In the genomic region with DNA sequence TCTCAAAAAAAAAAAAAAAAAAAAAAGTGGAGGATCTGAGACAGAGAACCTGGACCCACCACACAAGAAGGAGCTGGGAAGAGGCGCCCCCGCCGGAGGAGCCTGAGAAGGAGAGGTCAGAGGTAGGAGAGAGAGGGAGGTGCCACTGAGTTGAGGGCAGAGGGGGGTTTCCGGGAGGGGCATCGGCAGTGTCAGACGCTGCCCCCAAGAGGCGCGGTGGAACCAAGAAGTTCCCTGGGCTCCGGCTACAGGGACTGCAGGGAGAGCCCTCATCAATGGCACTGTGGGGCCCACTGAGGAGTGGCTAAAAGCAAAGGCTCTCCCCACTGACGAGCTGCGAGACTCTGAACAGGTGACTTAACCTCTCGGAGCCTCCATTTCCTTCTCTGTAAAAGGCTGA, we compare ENCODE assay signal across 13 cellular contexts. TPM values are rescaled to one million over a fixed set of nuclear protein-coding genes. Genes with fewer than 3 reads are reported as not detected.
DNase-seq lines count a peak whose midpoint lies in the region; ATAC-seq and TF ChIP-seq lines count a peak whose summit lies in the region.
"Had no signal": no experiment of that assay in that cellular context is flagged by ENCODE, and none has a peak within 500 bp of the region (broad histone marks: within the 10 kb centered on the region; RNA-seq: fewer than 3 reads in every experiment).

No MANE protein-coding gene starts in this region.

- peak overlapping the region; percentile 74 for H3K4me3 Mint-ChIP-seq in activated T-cell treated with anti-CD3 and anti-CD28 coated beads, Interleukin-2, amount 50 U/mL, for 4 hours

- H3K9ac ChIP-seq in colonic mucosa (ENCODE audit: low read depth in 2 of 2, low read length in 2 of 2): no peak overlapping the region

- H3K4me1 Mint-ChIP-seq in activated T-cell treated with anti-CD3 and anti-CD28 coated beads, Interleukin-2, amount 50 U/mL, for 4 hours (ENCODE audit: low read depth): peaks cover 13% of the 10 kb centered on the region

- H3K36me3 ChIP-seq in A673 (ENCODE audit: insufficient read depth, low read length, poor library complexity, severe bottlenecking) (no peaks in the 10 kb centered on the region), colonic mucosa (no peaks in the 10 kb centered on the region), aorta (ENCODE audit: control insufficient read depth in 1 of 2, insufficient read depth in 2 of 2, low read length in 1 of 2) (no peaks in the 10 kb centered on the region)
- H3K36me3 ChIP-seq: SJCRH30 had no signal

- no peak overlapping the region for H3K4me3 ChIP-seq in A673 (ENCODE audit: low read depth, low read length, poor library complexity, severe bottlenecking)
- H3K4me3 ChIP-seq in mononuclear cell (ENCODE audit: low read length): peak overlapping the region; percentile 22
- H3K4me3 ChIP-seq in colonic mucosa: no peak overlapping the region
- H3K4me3 ChIP-seq in aorta (ENCODE audit: low read length in 2 of 2): no peak overlapping the region
- H3K4me3 ChIP-seq: SJCRH30 had no signal

- POLR2A ChIA-PET in A673 (lab: Charles Lee; ENCODE audit: low non-redundant PET): no interaction called here

- ATAC-seq in activated T-cell treated with anti-CD3 and anti-CD28 coated beads, Interleukin-2, amount 50 U/mL, for 4 hours: peak; percentile 53 to 67
- no peak for ATAC-seq in GM19035 (IDR thresholded peaks at IDR 0.05; ENCODE audit: unreplicated experiment)
- no peak for ATAC-seq in aorta (ENCODE audit: low FRiP score)

- H3K36me3 Mint-ChIP-seq in activated T-cell treated with anti-CD3 and anti-CD28 coated beads, Interleukin-2, amount 50 U/mL, for 4 hours (ENCODE audit: insufficient read depth): no peaks in the 10 kb centered on the region

- H3K27me3 ChIP-seq in A673 (replicated peaks; ENCODE audit: insufficient read depth, low read depth, low read length, poor library complexity): no peaks in the 10 kb centered on the region
- H3K27me3 ChIP-seq in mononuclear cell (ENCODE audit: insufficient read depth, low read length): no peaks in the 10 kb centered on the region
- H3K27me3 ChIP-seq in colonic mucosa: no peaks in the 10 kb centered on the region
- H3K27me3 ChIP-seq in aorta (ENCODE audit: control insufficient read depth in 1 of 2, insufficient read depth in 2 of 2, low read length in 1 of 2): no peaks in the 10 kb centered on the region
- H3K27me3 ChIP-seq: SJCRH30 had no signal

- CTCF ChIA-PET in A673 (lab: Charles Lee): interaction anchor here (0.7 kb wide), 1 partner anchor 337 kb away, joined by 7 read pairs; no protein-coding TSS in a partner anchor

- H3K9me3 ChIP-seq in A673 (ENCODE audit: low read depth, low read length, poor library complexity, severe bottlenecking): no peaks in the 10 kb centered on the region
- no peaks in the 10 kb centered on the region for H3K9me3 ChIP-seq in mononuclear cell (ENCODE audit: low read depth, low read length)
- H3K9me3 ChIP-seq in colonic mucosa: no peaks in the 10 kb centered on the region
- no peaks in the 10 kb centered on the region for H3K9me3 ChIP-seq in aorta (ENCODE audit: control insufficient read depth, low read length)
- H3K9me3 ChIP-seq: SJCRH30 had no signal

- DNase-seq in A673 (ENCODE audit: low spot score) (peak; percentile 16), NCI-H1930 (lab: John Stamatoyannopoulos, UW) (peak; percentile 22 to 47), colonic mucosa (no peak), amniotic stem cell (lab: John Stamatoyannopoulos, UW) (no peak), aorta (no peak)
- peak; percentile 45 for DNase-seq in activated T-cell treated with anti-CD3 and anti-CD28 coated beads, Interleukin-2, amount 50 U/mL, for 4 hours
- DNase-seq: SJCRH30 had no signal

- TF ChIP-seq CTCF in A673 (conservative IDR thresholded peaks at IDR 0.05; ENCODE audit: low read depth, low read length) (peak; percentile 37; the same call in 1 of the 2 replicates), colonic mucosa (IDR thresholded peaks at IDR 0.05) (no peak)

- H3K4me1 ChIP-seq in A673 (ENCODE audit: insufficient read depth, low read length, poor library complexity, severe bottlenecking) (no peaks in the 10 kb centered on the region), mononuclear cell (ENCODE audit: insufficient read depth, low read length) (peaks cover 4% of the 10 kb centered on the region), colonic mucosa (no peaks in the 10 kb centered on the region), aorta (ENCODE audit: control insufficient read depth in 1 of 2, insufficient read depth in 2 of 2, low read length in 2 of 2) (no peaks in the 10 kb centered on the region)
- H3K4me1 ChIP-seq: SJCRH30 had no signal

- no peaks in the 10 kb centered on the region for H3K9me3 Mint-ChIP-seq in activated T-cell treated with anti-CD3 and anti-CD28 coated beads, Interleukin-2, amount 50 U/mL, for 4 hours

- no peak overlapping the region for H3K27ac ChIP-seq in A673 (ENCODE audit: low read depth, low read length, poor library complexity, severe bottlenecking)
- H3K27ac ChIP-seq in colonic mucosa: no peak overlapping the region
- H3K27ac ChIP-seq in aorta (ENCODE audit: low read depth in 1 of 2, low read length in 2 of 2): no peak overlapping the region
- H3K27ac ChIP-seq: C4-2B, SJCRH30 had no signal

- H3K27me3 Mint-ChIP-seq in activated T-cell treated with anti-CD3 and anti-CD28 coated beads, Interleukin-2, amount 50 U/mL, for 4 hours (ENCODE audit: low read depth): no peaks in the 10 kb centered on the region

- BruUV-seq in A673 (replicated peaks; lab: Mats Ljungman, UMichigan): no TSS peak

- intact Hi-C loops in A673 (cut with micrococcal nuclease; ENCODE audit: unreplicated experiment): no loop called here
- intact Hi-C loops in colonic mucosa (cut with DNase I): loop anchor here (5.0 kb wide), 1 partner anchor 168 kb away; no protein-coding TSS in a partner anchor
- intact Hi-C loops in aorta (cut with DNase I): loop anchor here in 1 of 2 donors (5.0 kb wide), 2 partner anchors 33 to 123 kb away; no protein-coding TSS in a partner anchor

- 78 to 83% methylated on average over 12 of the region's 12 CpGs for WGBS in aorta, 2 donors

RNA-seq across cellular contexts. Expression of gene CCDC42, which starts 4.2 kb away (rescaled TPM):
- 0.28 TPM in 1 of 2 replicates, not detected in the other for total RNA-seq in A673 (2021)
- not detected for total RNA-seq in activated T-cell treated with anti-CD3 and anti-CD28 coated beads, Interleukin-2, amount 50 U/mL, for 4 hours
- total RNA-seq in mononuclear cell: not detected
- not detected for total RNA-seq in colonic mucosa
- under 1 TPM in 1 of 2 donors, not detected in 1; 0.58 TPM for total RNA-seq in aorta
- 1 to 10 TPM; 1.6 to 1.9 TPM for polyA plus RNA-seq in aorta
- total RNA-seq: dermis microvascular lymphatic vessel endothelial cell, LHCN-M2, lung microvascular endothelial cell, SJCRH30 had no signal

RNA-seq across cellular contexts. Expression of gene SPDYE4, which starts 17.9 kb away (rescaled TPM):
- total RNA-seq in A673 (2021) (not detected in 2 replicates), mononuclear cell (not detected), colonic mucosa (not detected), aorta (not detected)
- not detected for total RNA-seq in activated T-cell treated with anti-CD3 and anti-CD28 coated beads, Interleukin-2, amount 50 U/mL, for 4 hours
- not detected for polyA plus RNA-seq in aorta
- total RNA-seq: dermis microvascular lymphatic vessel endothelial cell, LHCN-M2, lung microvascular endothelial cell, SJCRH30 had no signal

RNA-seq across cellular contexts. Expression of gene MFSD6L, which starts 58.7 kb away (rescaled TPM):
- total RNA-seq in A673 (2021) (not detected in 2 replicates), mononuclear cell (0.10 TPM), colonic mucosa (10 to 100 TPM in 1 of 2 donors, 1 to 10 TPM in 1; 6.5 to 12.8 TPM), aorta (under 1 TPM; 0.19 to 0.39 TPM)
- under 1 TPM in 1 of 3 donors, not detected in 2; 0.08 TPM for total RNA-seq in activated T-cell treated with anti-CD3 and anti-CD28 coated beads, Interleukin-2, amount 50 U/mL, for 4 hours
- polyA plus RNA-seq in aorta: not detected
- total RNA-seq: dermis microvascular lymphatic vessel endothelial cell, LHCN-M2, lung microvascular endothelial cell, SJCRH30 had no signal

Comparison
In these comparisons a context has a peak if more than half of its experiments do, and no peak if none do; other contexts are left out.
1. DNase-seq: peak in A673 (single experiment), NCI-H1930 (2 of 2) and activated T-cell treated with anti-CD3 and anti-CD28 coated beads, Interleukin-2, amount 50 U/mL, for 4 hours (single experiment); none in colonic mucosa (single experiment), amniotic stem cell (single experiment) and aorta (0 of 2).
2. ATAC-seq: peak in activated T-cell treated with anti-CD3 and anti-CD28 coated beads, Interleukin-2, amount 50 U/mL, for 4 hours (2 of 2); none in GM19035 (single experiment) and aorta (single experiment).